ENCODE assay signal across 1 cellular context in the genomic region with DNA sequence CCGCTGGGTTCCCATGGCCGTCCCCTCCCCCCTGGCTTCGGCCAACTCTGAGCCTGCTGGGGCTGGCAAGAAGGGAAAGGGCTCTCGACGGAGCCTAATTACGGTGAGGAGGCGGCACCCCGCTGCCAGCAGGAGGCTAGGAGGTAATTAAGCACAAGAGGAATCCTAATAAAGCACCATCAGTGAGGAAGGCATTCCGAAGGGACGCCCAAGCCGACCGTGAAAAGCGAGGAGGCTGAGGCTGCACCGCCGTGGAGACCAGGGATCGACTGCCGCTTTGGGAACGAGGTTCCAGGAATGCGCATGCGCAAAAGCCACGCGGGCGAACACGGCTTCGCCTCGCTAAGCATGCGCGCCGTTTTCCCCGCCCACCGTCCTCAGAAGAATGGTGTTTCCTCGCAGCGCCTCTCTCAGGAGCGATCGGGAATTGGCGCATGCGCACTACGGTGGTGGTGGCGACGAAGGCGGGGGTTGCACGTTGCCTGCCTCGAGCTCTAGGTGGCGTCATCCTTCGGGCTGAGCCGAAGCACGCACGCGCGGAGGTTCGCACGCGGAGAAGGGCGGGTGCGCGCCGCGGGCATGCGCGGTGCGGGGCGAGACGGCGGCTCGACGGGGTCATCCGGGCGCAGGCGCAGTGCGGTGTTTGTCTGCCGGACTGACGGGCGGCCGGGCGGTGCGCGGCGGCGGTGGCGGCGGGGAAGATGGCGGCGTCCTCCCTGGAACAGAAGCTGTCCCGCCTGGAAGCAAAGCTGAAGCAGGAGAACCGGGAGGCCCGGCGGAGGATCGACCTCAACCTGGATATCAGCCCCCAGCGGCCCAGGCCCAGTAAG.
TF ChIP-seq lines count a peak whose summit lies in the region.

MAP2K7 (plus strand) TSS at position 634 of the 830 bp plus-strand sequence; CDS start at position 702, 68 bp downstream.

TF ChIP-seq in GM12878, 131 proteins besides CTCF, POLR2A, EP300 and RAD21 (continued from another document and continues in another):
- TF ChIP-seq MLLT1 (IDR thresholded peaks at IDR 0.05), result 0 out of 2 replicates have a peak, but pooled peaks have one; percentile 27
- TF ChIP-seq, protein P1, sequence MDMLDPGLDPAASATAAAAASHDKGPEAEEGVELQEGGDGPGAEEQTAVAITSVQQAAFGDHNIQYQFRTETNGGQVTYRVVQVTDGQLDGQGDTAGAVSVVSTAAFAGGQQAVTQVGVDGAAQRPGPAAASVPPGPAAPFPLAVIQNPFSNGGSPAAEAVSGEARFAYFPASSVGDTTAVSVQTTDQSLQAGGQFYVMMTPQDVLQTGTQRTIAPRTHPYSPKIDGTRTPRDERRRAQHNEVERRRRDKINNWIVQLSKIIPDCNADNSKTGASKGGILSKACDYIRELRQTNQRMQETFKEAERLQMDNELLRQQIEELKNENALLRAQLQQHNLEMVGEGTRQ (IDR thresholded peaks at IDR 0.05; ENCODE audit: borderline replicate concordance, low read depth, low read length), result no peak
- TF ChIP-seq PAX8 (IDR thresholded peaks at IDR 0.05), result no peak
- TF ChIP-seq, protein P2, sequence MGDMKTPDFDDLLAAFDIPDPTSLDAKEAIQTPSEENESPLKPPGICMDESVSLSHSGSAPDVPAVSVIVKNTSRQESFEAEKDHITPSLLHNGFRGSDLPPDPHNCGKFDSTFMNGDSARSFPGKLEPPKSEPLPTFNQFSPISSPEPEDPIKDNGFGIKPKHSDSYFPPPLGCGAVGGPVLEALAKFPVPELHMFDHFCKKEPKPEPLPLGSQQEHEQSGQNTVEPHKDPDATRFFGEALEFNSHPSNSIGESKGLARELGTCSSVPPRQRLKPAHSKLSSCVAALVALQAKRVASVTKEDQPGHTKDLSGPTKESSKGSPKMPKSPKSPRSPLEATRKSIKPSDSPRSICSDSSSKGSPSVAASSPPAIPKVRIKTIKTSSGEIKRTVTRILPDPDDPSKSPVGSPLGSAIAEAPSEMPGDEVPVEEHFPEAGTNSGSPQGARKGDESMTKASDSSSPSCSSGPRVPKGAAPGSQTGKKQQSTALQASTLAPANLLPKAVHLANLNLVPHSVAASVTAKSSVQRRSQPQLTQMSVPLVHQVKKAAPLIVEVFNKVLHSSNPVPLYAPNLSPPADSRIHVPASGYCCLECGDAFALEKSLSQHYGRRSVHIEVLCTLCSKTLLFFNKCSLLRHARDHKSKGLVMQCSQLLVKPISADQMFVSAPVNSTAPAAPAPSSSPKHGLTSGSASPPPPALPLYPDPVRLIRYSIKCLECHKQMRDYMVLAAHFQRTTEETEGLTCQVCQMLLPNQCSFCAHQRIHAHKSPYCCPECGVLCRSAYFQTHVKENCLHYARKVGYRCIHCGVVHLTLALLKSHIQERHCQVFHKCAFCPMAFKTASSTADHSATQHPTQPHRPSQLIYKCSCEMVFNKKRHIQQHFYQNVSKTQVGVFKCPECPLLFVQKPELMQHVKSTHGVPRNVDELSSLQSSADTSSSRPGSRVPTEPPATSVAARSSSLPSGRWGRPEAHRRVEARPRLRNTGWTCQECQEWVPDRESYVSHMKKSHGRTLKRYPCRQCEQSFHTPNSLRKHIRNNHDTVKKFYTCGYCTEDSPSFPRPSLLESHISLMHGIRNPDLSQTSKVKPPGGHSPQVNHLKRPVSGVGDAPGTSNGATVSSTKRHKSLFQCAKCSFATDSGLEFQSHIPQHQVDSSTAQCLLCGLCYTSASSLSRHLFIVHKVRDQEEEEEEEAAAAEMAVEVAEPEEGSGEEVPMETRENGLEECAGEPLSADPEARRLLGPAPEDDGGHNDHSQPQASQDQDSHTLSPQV (IDR thresholded peaks at IDR 0.05), result no peak
- TF ChIP-seq SMC3 (IDR thresholded peaks at IDR 0.05; ENCODE audit: borderline replicate concordance, low read length), result peak; percentile 17; the same call in 1 of the 2 replicates
- peak; percentile 95 for TF ChIP-seq YY1 (IDR thresholded peaks at IDR 0.05; ENCODE audit: low read depth, low read length)
- peak; percentile 36 to 52; a peak in 2 of 4 replicates for TF ChIP-seq IKZF2 (IDR thresholded peaks at IDR 0.05)
- TF ChIP-seq TCF3 (IDR thresholded peaks at IDR 0.05; ENCODE audit: borderline replicate concordance, insufficient read depth, low read depth, low read length), result 0 out of 2 replicates have a peak, but pooled peaks have one; percentile 36
- 0 out of 2 replicates have a peak, but pooled peaks have one; percentile 30 for TF ChIP-seq JUND (IDR thresholded peaks at IDR 0.05; ENCODE audit: low read depth, low read length)
- TF ChIP-seq, protein P3, sequence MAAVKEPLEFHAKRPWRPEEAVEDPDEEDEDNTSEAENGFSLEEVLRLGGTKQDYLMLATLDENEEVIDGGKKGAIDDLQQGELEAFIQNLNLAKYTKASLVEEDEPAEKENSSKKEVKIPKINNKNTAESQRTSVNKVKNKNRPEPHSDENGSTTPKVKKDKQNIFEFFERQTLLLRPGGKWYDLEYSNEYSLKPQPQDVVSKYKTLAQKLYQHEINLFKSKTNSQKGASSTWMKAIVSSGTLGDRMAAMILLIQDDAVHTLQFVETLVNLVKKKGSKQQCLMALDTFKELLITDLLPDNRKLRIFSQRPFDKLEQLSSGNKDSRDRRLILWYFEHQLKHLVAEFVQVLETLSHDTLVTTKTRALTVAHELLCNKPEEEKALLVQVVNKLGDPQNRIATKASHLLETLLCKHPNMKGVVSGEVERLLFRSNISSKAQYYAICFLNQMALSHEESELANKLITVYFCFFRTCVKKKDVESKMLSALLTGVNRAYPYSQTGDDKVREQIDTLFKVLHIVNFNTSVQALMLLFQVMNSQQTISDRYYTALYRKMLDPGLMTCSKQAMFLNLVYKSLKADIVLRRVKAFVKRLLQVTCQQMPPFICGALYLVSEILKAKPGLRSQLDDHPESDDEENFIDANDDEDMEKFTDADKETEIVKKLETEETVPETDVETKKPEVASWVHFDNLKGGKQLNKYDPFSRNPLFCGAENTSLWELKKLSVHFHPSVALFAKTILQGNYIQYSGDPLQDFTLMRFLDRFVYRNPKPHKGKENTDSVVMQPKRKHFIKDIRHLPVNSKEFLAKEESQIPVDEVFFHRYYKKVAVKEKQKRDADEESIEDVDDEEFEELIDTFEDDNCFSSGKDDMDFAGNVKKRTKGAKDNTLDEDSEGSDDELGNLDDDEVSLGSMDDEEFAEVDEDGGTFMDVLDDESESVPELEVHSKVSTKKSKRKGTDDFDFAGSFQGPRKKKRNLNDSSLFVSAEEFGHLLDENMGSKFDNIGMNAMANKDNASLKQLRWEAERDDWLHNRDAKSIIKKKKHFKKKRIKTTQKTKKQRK (IDR thresholded peaks at IDR 0.05; ENCODE audit: low read depth, low read length), result no peak
- TF ChIP-seq HCFC1 (IDR thresholded peaks at IDR 0.05; ENCODE audit: low read length), result peak; percentile 66
- no peak for TF ChIP-seq GABPA (IDR thresholded peaks at IDR 0.05; ENCODE audit: low read depth)
- no peak for TF ChIP-seq HDAC2 (IDR thresholded peaks at IDR 0.05)
- TF ChIP-seq MEF2B (IDR thresholded peaks at IDR 0.05; ENCODE audit: partially characterized antibody, poor library complexity, severe bottlenecking), result peak; percentile 89
- 0 out of 3 replicates have a peak, but pooled peaks have one; percentile 23 for TF ChIP-seq POU2F2 (IDR thresholded peaks at IDR 0.05; ENCODE audit: borderline replicate concordance, low read depth, low read length)
- no peak for TF ChIP-seq EZH2 (IDR thresholded peaks at IDR 0.05; ENCODE audit: borderline replicate concordance, control insufficient read depth, low read depth, low read length)
- TF ChIP-seq GATAD2B (conservative IDR thresholded peaks at IDR 0.05; ENCODE audit: low read depth), result no peak; the same call in 1 of the 2 replicates
- no peak for TF ChIP-seq HDAC6 (IDR thresholded peaks at IDR 0.05; ENCODE audit: unreplicated experiment)
- peak; percentile 61 for TF ChIP-seq RELA (IDR thresholded peaks at IDR 0.05; ENCODE audit: borderline replicate concordance, partially characterized antibody)
- TF ChIP-seq ZNF622 (IDR thresholded peaks at IDR 0.05), result no peak
- no peak for TF ChIP-seq ESRRA (IDR thresholded peaks at IDR 0.05; ENCODE audit: low read length)
- TF ChIP-seq, protein P4, sequence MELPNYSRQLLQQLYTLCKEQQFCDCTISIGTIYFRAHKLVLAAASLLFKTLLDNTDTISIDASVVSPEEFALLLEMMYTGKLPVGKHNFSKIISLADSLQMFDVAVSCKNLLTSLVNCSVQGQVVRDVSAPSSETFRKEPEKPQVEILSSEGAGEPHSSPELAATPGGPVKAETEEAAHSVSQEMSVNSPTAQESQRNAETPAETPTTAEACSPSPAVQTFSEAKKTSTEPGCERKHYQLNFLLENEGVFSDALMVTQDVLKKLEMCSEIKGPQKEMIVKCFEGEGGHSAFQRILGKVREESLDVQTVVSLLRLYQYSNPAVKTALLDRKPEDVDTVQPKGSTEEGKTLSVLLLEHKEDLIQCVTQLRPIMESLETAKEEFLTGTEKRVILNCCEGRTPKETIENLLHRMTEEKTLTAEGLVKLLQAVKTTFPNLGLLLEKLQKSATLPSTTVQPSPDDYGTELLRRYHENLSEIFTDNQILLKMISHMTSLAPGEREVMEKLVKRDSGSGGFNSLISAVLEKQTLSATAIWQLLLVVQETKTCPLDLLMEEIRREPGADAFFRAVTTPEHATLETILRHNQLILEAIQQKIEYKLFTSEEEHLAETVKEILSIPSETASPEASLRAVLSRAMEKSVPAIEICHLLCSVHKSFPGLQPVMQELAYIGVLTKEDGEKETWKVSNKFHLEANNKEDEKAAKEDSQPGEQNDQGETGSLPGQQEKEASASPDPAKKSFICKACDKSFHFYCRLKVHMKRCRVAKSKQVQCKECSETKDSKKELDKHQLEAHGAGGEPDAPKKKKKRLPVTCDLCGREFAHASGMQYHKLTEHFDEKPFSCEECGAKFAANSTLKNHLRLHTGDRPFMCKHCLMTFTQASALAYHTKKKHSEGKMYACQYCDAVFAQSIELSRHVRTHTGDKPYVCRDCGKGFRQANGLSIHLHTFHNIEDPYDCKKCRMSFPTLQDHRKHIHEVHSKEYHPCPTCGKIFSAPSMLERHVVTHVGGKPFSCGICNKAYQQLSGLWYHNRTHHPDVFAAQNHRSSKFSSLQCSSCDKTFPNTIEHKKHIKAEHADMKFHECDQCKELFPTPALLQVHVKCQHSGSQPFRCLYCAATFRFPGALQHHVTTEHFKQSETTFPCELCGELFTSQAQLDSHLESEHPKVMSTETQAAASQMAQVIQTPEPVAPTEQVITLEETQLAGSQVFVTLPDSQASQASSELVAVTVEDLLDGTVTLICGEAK (IDR thresholded peaks at IDR 0.05; ENCODE audit: borderline replicate concordance), result no peak
- peak; percentile 62 for TF ChIP-seq PKNOX1 (IDR thresholded peaks at IDR 0.05)
- no peak for TF ChIP-seq DPF2 (IDR thresholded peaks at IDR 0.05)
- no peak for TF ChIP-seq SRF (IDR thresholded peaks at IDR 0.05; ENCODE audit: low read depth in 2 of 2, low read length in 2 of 2)
- TF ChIP-seq NBN (IDR thresholded peaks at IDR 0.05), result peak; percentile 61; the same call in 1 of the 2 replicates
- TF ChIP-seq SMAD1 (IDR thresholded peaks at IDR 0.05; ENCODE audit: low read depth, partially characterized antibody), result peak; percentile 64
- TF ChIP-seq ATF7 (IDR thresholded peaks at IDR 0.05; ENCODE audit: low read depth), result peak; percentile 81
- TF ChIP-seq TAF1 (IDR thresholded peaks at IDR 0.05; ENCODE audit: borderline replicate concordance, low read depth, low read length), result peak; percentile 61; the same call in 1 of the 2 replicates
- TF ChIP-seq RFX5 (IDR thresholded peaks at IDR 0.05; ENCODE audit: low read depth, low read length), result no peak
- no peak for TF ChIP-seq SPI1 (IDR thresholded peaks at IDR 0.05; ENCODE audit: borderline replicate concordance, insufficient read depth, low read depth, low read length)
- TF ChIP-seq, protein P5, sequence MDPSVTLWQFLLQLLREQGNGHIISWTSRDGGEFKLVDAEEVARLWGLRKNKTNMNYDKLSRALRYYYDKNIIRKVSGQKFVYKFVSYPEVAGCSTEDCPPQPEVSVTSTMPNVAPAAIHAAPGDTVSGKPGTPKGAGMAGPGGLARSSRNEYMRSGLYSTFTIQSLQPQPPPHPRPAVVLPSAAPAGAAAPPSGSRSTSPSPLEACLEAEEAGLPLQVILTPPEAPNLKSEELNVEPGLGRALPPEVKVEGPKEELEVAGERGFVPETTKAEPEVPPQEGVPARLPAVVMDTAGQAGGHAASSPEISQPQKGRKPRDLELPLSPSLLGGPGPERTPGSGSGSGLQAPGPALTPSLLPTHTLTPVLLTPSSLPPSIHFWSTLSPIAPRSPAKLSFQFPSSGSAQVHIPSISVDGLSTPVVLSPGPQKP (IDR thresholded peaks at IDR 0.05; ENCODE audit: low read depth, low read length), result no peak
- peak; percentile 11; the same call in 1 of the 2 replicates for TF ChIP-seq CHD2 (IDR thresholded peaks at IDR 0.05; ENCODE audit: borderline replicate concordance, low read depth, low read length)
- no peak for TF ChIP-seq KLF5 (IDR thresholded peaks at IDR 0.05; ENCODE audit: partially characterized antibody)
- no peak for TF ChIP-seq ZNF24 (IDR thresholded peaks at IDR 0.05)
- TF ChIP-seq MYC (IDR thresholded peaks at IDR 0.05; ENCODE audit: insufficient read depth, insufficient read length, insufficient replicate concordance, low read length, severe bottlenecking), result peak; percentile 84
- TF ChIP-seq MAX (IDR thresholded peaks at IDR 0.05; ENCODE audit: low read depth, low read length), result peak; percentile 56; the same call in 1 of the 2 replicates
